In the genomic region with DNA sequence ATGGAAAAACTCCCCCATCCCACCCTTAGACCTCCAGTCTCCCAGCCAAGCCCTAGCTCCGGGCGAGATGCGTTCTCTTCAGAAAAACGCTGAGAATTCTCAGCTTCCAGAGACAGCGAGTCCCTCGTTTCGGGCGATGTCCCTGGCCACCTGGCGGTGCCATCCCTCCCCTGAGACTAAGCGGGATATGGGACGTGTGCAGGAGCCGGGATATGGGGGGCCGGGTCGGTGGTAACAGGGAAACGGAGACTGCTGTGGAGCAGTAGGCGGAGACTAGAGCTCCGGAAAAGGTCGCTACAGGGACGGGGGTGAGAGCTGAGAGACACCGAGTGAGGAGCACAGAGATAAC, we compare ENCODE assay signal across 8 cellular contexts. TPM values are rescaled to one million over a fixed set of nuclear protein-coding genes. Genes with fewer than 3 reads are reported as not detected.
DNase-seq lines count a peak whose midpoint lies in the region; ATAC-seq and TF ChIP-seq lines count a peak whose summit lies in the region.

No MANE protein-coding gene starts in this region.

- H3K36me3 Mint-ChIP-seq in glutamatergic neuron (ENCODE audit: unreplicated experiment), result no peaks in the 10 kb centered on the region

- peak; percentile 71 for ATAC-seq in GM18909 (IDR thresholded peaks at IDR 0.05; ENCODE audit: poor library complexity, unreplicated experiment)
- peak; percentile 47 for ATAC-seq in HG03108 (IDR thresholded peaks at IDR 0.05; ENCODE audit: unreplicated experiment)
- ATAC-seq in psoas muscle, result peak; percentile 63 to 75 (median 66)

- TF ChIP-seq CTCF in AG09309 (IDR thresholded peaks at IDR 0.05; ENCODE audit: control insufficient read depth, insufficient read depth, low read depth, low read length, missing control alignments) (peak; percentile 12), glutamatergic neuron (IDR thresholded peaks at IDR 0.05; ENCODE audit: partially characterized antibody, unreplicated experiment) (no peak), psoas muscle (IDR thresholded peaks at IDR 0.05) (no peak)

- no peak for DNase-seq in AG09309 (ENCODE audit: low read depth)
- DNase-seq in SW480 (ENCODE audit: low spot score), result peak; percentile 85
- DNase-seq in glutamatergic neuron, result no peak
- DNase-seq in psoas muscle, result no peak
- DNase-seq in AG08396 (ENCODE audit: low spot score), result no peak
- no peak for DNase-seq in stimulated activated naive CD4-positive, alpha-beta T cell treated with Interleukin-2 at 50 U/mL for 16 hours (lab: John Stamatoyannopoulos, UW)

- H3K36me3 ChIP-seq in psoas muscle (ENCODE audit: insufficient read depth in 1 of 2, low read depth in 1 of 2), result no peaks in the 10 kb centered on the region

- peaks cover 6% of the 10 kb centered on the region for H3K4me1 ChIP-seq in psoas muscle

- no peaks in the 10 kb centered on the region for H3K27me3 ChIP-seq in psoas muscle (ENCODE audit: insufficient read depth in 3 of 3, low read length in 2 of 3)

- H3K9me3 ChIP-seq in psoas muscle, result no peaks in the 10 kb centered on the region

- peak overlapping the region; percentile 64 for H3K27ac Mint-ChIP-seq in glutamatergic neuron (ENCODE audit: unreplicated experiment)

- WGBS in psoas muscle, 3 donors, result 0 to 1% (median 0%) methylated on average over 20 of the region's 20 CpGs

- H3K4me3 ChIP-seq in AG09309 (ENCODE audit: control insufficient read depth, low read depth, low read length), result peak overlapping the region; percentile 71
- peak overlapping the region; percentile 95 for H3K4me3 ChIP-seq in psoas muscle

- H3K4me3 Mint-ChIP-seq in glutamatergic neuron (ENCODE audit: unreplicated experiment), result peak overlapping the region; percentile 98

- H3K4me1 Mint-ChIP-seq in glutamatergic neuron (ENCODE audit: low read depth, unreplicated experiment), result peaks cover 12% of the 10 kb centered on the region

- peaks cover 5% of the 10 kb centered on the region for H3K27me3 Mint-ChIP-seq in glutamatergic neuron (ENCODE audit: unreplicated experiment)

- H3K27ac ChIP-seq in psoas muscle, result peak overlapping the region; percentile 91

- intact Hi-C loops in psoas muscle (cut with DNase I), result loop anchor here in 1 of 2 donors (5.0 kb wide), 1 partner anchor 36 kb away; no protein-coding TSS in a partner anchor

- peaks cover 6% of the 10 kb centered on the region for H3K9me3 Mint-ChIP-seq in glutamatergic neuron (ENCODE audit: unreplicated experiment)

RNA-seq across cellular contexts. Expression of a gene that starts 0.4 kb away (rescaled TPM):
- total RNA-seq in glutamatergic neuron (ENCODE audit: unreplicated experiment) (3.3 TPM), psoas muscle (10 to 100 TPM; 46.6 to 94.4 (median 58.4) TPM)
- 10 to 100 TPM; 14.5 to 42.6 (median 21.1) TPM for polyA plus RNA-seq in psoas muscle

Comparison
In these comparisons a context has a peak if more than half of its experiments do, and no peak if none do; other contexts are left out.
1. RNA of a gene that starts 0.4 kb away (total RNA-seq): 46.6 to 94.4 TPM in psoas muscle; 3.3 TPM in glutamatergic neuron (single experiment); every median in the first group is over 10 times any median in the second.
2. Peak in every context shown above with its lines, with median percentiles within 50 percentile points of each other: ATAC-seq.